ENCODE assay signal across 12 cellular contexts in genomic region chr13:98504029-98504351, GRCh38.
DNase-seq lines count a peak whose midpoint lies in the region; ATAC-seq and TF ChIP-seq lines count a peak whose summit lies in the region.
"Had no signal": no experiment of that assay in that cellular context is flagged by ENCODE, and none has a peak within 500 bp of the region (broad histone marks: within the 10 kb centered on the region; RNA-seq: fewer than 3 reads in every experiment).

No MANE protein-coding gene starts in this region.

- no peaks in the 10 kb centered on the region for H3K36me3 ChIP-seq in CD8-positive, alpha-beta T cell (ENCODE audit: insufficient read depth, low read length)
- H3K36me3 ChIP-seq in KOPT-K1 (ENCODE audit: insufficient read depth, low read length): peaks cover 14% of the 10 kb centered on the region; the same call in 1 of the 2 replicates
- H3K36me3 ChIP-seq in esophagus squamous epithelium: peaks cover 0 to 37% (median 0%) of the 10 kb centered on the region in 3 donors
- H3K36me3 ChIP-seq in testis (ENCODE audit: low read depth, missing control alignments): no peaks in the 10 kb centered on the region
- H3K36me3 ChIP-seq: tibial nerve had no signal

- H3K4me3 Mint-ChIP-seq in CD8-positive, alpha-beta T cell: no peak overlapping the region

- peaks cover 89% of the 10 kb centered on the region for H3K4me1 Mint-ChIP-seq in CD8-positive, alpha-beta T cell (ENCODE audit: low read depth)

- H3K4me3 ChIP-seq in CD8-positive, alpha-beta T cell (ENCODE audit: low read depth, low read length): no peak overlapping the region
- H3K4me3 ChIP-seq in esophagus squamous epithelium (peak overlapping the region in 1 of 4 donors; percentile 26), testis (no peak overlapping the region)
- H3K4me3 ChIP-seq: tibial nerve had no signal

- H3K36me3 Mint-ChIP-seq in CD8-positive, alpha-beta T cell: peaks cover 50% of the 10 kb centered on the region

- 55 to 56% methylated on average over 1 of the region's 1 CpG for WGBS in esophagus squamous epithelium, 2 donors
- WGBS in testis, 2 donors: 13 to 52% methylated on average over 1 of the region's 1 CpG

- H3K4me1 ChIP-seq in CD8-positive, alpha-beta T cell (ENCODE audit: insufficient read depth, low read length): peaks cover 26% of the 10 kb centered on the region
- H3K4me1 ChIP-seq in esophagus squamous epithelium: peaks cover 31 to 95% (median 55%) of the 10 kb centered on the region in 3 donors
- peaks cover 38% of the 10 kb centered on the region for H3K4me1 ChIP-seq in testis

- H3K27me3 ChIP-seq in CD8-positive, alpha-beta T cell (ENCODE audit: insufficient read depth, low read length): no peaks in the 10 kb centered on the region
- H3K27me3 ChIP-seq in esophagus squamous epithelium (no peaks in the 10 kb centered on the region), testis (no peaks in the 10 kb centered on the region)
- H3K27me3 ChIP-seq: tibial nerve had no signal

- no peak for DNase-seq in CD8-positive, alpha-beta T cell
- DNase-seq in esophagus squamous epithelium (lab: John Stamatoyannopoulos, UW): no peak
- DNase-seq in retina: peak; percentile 2
- DNase-seq in testis: no peak
- DNase-seq in effector CD4-positive, alpha-beta T cell: no peak
- DNase-seq in hippocampal formation (lab: John Stamatoyannopoulos, UW): no peak
- DNase-seq: DMS79; KBM-7; NCI-H2227 treated with DMSO at 0.1 percent for 48 hours; stimulated activated CD4-positive, alpha-beta T cell treated with anti-CD3 and anti-CD28 coated beads, Interleukin-2, amount 100 ng/mL, for 48 hours had no signal

- ATAC-seq in CD8-positive, alpha-beta T cell: no peak

- no peak overlapping the region for H3K27ac ChIP-seq in CD8-positive, alpha-beta T cell (ENCODE audit: low read depth, low read length)
- H3K27ac ChIP-seq in KOPT-K1 (ENCODE audit: low read depth, low read length, poor library complexity, severe bottlenecking): peak overlapping the region; percentile 17
- H3K27ac ChIP-seq in esophagus squamous epithelium: peak overlapping the region; percentile 3 to 71 (median 65)
- peak overlapping the region in 1 of 2 donors; percentile 34 for H3K27ac ChIP-seq in testis

- no peak for TF ChIP-seq POLR2A in esophagus squamous epithelium (IDR thresholded peaks at IDR 0.05)
- no peak for TF ChIP-seq POLR2A in testis (IDR thresholded peaks at IDR 0.05)

- H3K27me3 Mint-ChIP-seq in CD8-positive, alpha-beta T cell (ENCODE audit: low read depth): no peaks in the 10 kb centered on the region

- CTCF ChIA-PET in CD8-positive, alpha-beta T cell (lab: Charles Lee): interaction anchor here (0.9 to 1.7 kb wide), 2 partner anchors 59 to 149 kb away, joined by 4 to 7 read pairs; no protein-coding TSS in a partner anchor

- intact Hi-C loops in CD8-positive, alpha-beta T cell (cut with DNase I, micrococcal nuclease): loop anchor here in 1 of 2 experiments (2.0 kb wide), 1 partner anchor 25 kb away; no protein-coding TSS in a partner anchor
- intact Hi-C loops in esophagus squamous epithelium (cut with DNase I): no loop called here
- intact Hi-C loops in testis (cut with DNase I; ENCODE audit: low total_unique reads): no loop called here

- H3K9me3 ChIP-seq in CD8-positive, alpha-beta T cell (ENCODE audit: low read length): no peaks in the 10 kb centered on the region
- H3K9me3 ChIP-seq in KOPT-K1 (ENCODE audit: insufficient read depth, low read length, poor library complexity, severe bottlenecking) (no peaks in the 10 kb centered on the region), esophagus squamous epithelium (no peaks in the 10 kb centered on the region), testis (no peaks in the 10 kb centered on the region)
- H3K9me3 ChIP-seq: tibial nerve had no signal

- peak overlapping the region; percentile 15 for H3K27ac Mint-ChIP-seq in CD8-positive, alpha-beta T cell

- TF ChIP-seq CTCF in CD8-positive, alpha-beta T cell (IDR thresholded peaks at IDR 0.05): no peak
- TF ChIP-seq CTCF in esophagus squamous epithelium (IDR thresholded peaks at IDR 0.05) (no peak), testis (IDR thresholded peaks at IDR 0.05) (no peak)

- POLR2A ChIA-PET in CD8-positive, alpha-beta T cell (lab: Charles Lee): interaction anchor here (0.6 to 1.4 kb wide), 2 partner anchors 9 to 1586 kb away, joined by 3 to 4 read pairs; no protein-coding TSS in a partner anchor

- no peaks in the 10 kb centered on the region for H3K9me3 Mint-ChIP-seq in CD8-positive, alpha-beta T cell
